25 cellular contexts compared by ENCODE assay signal in genomic region chr6:37522836-37523235, GRCh38.
"Had no signal": no experiment of that assay in that cellular context is flagged by ENCODE, and none has a peak within 500 bp of the region (broad histone marks: within the 10 kb centered on the region; RNA-seq: fewer than 3 reads in every experiment).

No MANE protein-coding gene starts in this region.

- FAIRE-seq: kidney, pancreas had no signal

- H3K9ac ChIP-seq: neural progenitor cell had no signal

- H3K27ac Mint-ChIP-seq: memory B cell, mesothelial cell of epicardium, progenitor cell of endocrine pancreas had no signal

- H3K36me3 ChIP-seq: left ventricle myocardium inferior, lower lobe of right lung, neural progenitor cell, pancreas, right lobe of liver, stomach, thoracic aorta, transverse colon had no signal

- H3K9me3 ChIP-seq: lower lobe of right lung, pancreas, right lobe of liver, thoracic aorta, transverse colon had no signal

- H3K27me3 ChIP-seq: right lobe of liver had no signal

- H3K79me2 ChIP-seq: hepatocyte had no signal

- H3K9me3 Mint-ChIP-seq: memory B cell; mesothelial cell of epicardium; natural killer cell treated with Interleukin-12 subunit alpha and Interleukin-12 subunit beta and Interleukin-15 and Interleukin-18, amount 100 ng/mL, for 72 hours; stimulated activated effector memory CD8-positive, alpha-beta T cell treated with anti-CD3 and anti-CD28 coated beads, Interleukin-12 subunit alpha, Interleukin-12 subunit beta, amount 100 ng/mL, for 72 hours had no signal

- H3K4me3 Mint-ChIP-seq: memory B cell; mesothelial cell of epicardium; natural killer cell treated with Interleukin-12 subunit alpha and Interleukin-12 subunit beta and Interleukin-15 and Interleukin-18, amount 100 ng/mL, for 72 hours; neural progenitor cell had no signal

- H3K4me2 ChIP-seq: hepatocyte, neural progenitor cell had no signal

- DNase-seq: effector CD4-positive, alpha-beta T cell; foreskin melanocyte; head of caudate nucleus; kidney; left cardiac atrium; left ventricle myocardium inferior; lower lobe of right lung; nucleus accumbens; pancreas; retina; right lobe of liver; stimulated activated CD4-positive, alpha-beta T cell treated with anti-CD3 and anti-CD28 coated beads, Interleukin-4, amount 100 ng/mL, for 1 hour; stimulated activated CD8-positive, alpha-beta memory T cell treated with anti-CD3 and anti-CD28 coated beads, Interleukin-4, amount 100 ng/mL, for 48 hours; stomach; substantia nigra; transverse colon had no signal

- H2AFZ ChIP-seq: hepatocyte, neural progenitor cell had no signal

- H3K36me3 Mint-ChIP-seq: memory B cell; mesothelial cell of epicardium; natural killer cell treated with Interleukin-12 subunit alpha and Interleukin-12 subunit beta and Interleukin-15 and Interleukin-18, amount 100 ng/mL, for 72 hours; neural progenitor cell; stimulated activated effector memory CD8-positive, alpha-beta T cell treated with anti-CD3 and anti-CD28 coated beads, Interleukin-12 subunit alpha, Interleukin-12 subunit beta, amount 100 ng/mL, for 72 hours had no signal

- H3K4me3 ChIP-seq: coronary artery, hepatocyte, left ventricle myocardium inferior, lower lobe of right lung, neural progenitor cell, pancreas, right lobe of liver, stomach, thoracic aorta, transverse colon had no signal

- ATAC-seq: left cardiac atrium; lower lobe of right lung; natural killer cell treated with Interleukin-12 subunit alpha and Interleukin-12 subunit beta and Interleukin-15 and Interleukin-18, amount 100 ng/mL, for 72 hours; pancreas; right lobe of liver; stimulated activated effector memory CD8-positive, alpha-beta T cell treated with anti-CD3 and anti-CD28 coated beads, Interleukin-12 subunit alpha, Interleukin-12 subunit beta, amount 100 ng/mL, for 72 hours had no signal

- H3K4me1 Mint-ChIP-seq: mesothelial cell of epicardium had no signal

- H3K4me1 ChIP-seq: left ventricle myocardium inferior, lower lobe of right lung, neural progenitor cell, pancreas, stomach, transverse colon had no signal

- H3K27ac ChIP-seq: coronary artery, hepatocyte, left ventricle myocardium inferior, lower lobe of right lung, neural progenitor cell, pancreas, right lobe of liver, stomach, thoracic aorta, transverse colon had no signal
